Comparison of ENCODE assay signal across 8 cellular contexts in genomic region chr5:62256161-62257017, GRCh38. TPM values are rescaled to one million over a fixed set of nuclear protein-coding genes. Genes with fewer than 3 reads are reported as not detected.
DNase-seq lines count a peak whose midpoint lies in the region; ATAC-seq and TF ChIP-seq lines count a peak whose summit lies in the region.

No MANE protein-coding gene starts in this region.

- in situ Hi-C loops in transverse colon (cut with MboI; ENCODE audit: low pct_ligation_motif_present in 1 of 4, low pct_unique_long_range_greater_than_20kb in 1 of 4, low sequenced_read_pairs in 3 of 4), result no loop called here

- TF ChIP-seq EP300 in transverse colon (IDR thresholded peaks at IDR 0.05; ENCODE audit: low read depth), result no peak

- WGBS in transverse colon (ENCODE audit: low coverage in 1 of 2), 2 donors, result 42 to 43% methylated on average over 5 to 8 of the region's 8 CpGs

- DNase-seq in NCI-H524 treated with DMSO at 0.1 percent for 48 hours (lab: John Stamatoyannopoulos, UW) (peak; percentile 89), fibroblast of villous mesenchyme (ENCODE audit: low read depth) (peak; percentile 17), transverse colon (no peak), AG20443 (ENCODE audit: low spot score) (no peak), GDM1 (lab: John Stamatoyannopoulos, UW) (no peak)

- ATAC-seq in GM18498 (IDR thresholded peaks at IDR 0.05; ENCODE audit: unreplicated experiment) (peak; percentile 75), GM21528 (IDR thresholded peaks at IDR 0.05; ENCODE audit: low FRiP score, unreplicated experiment) (peak; percentile 66), GM18870 (IDR thresholded peaks at IDR 0.05; ENCODE audit: unreplicated experiment) (no peak)

- H3K27ac ChIP-seq in transverse colon, result no peak overlapping the region

- TF ChIP-seq POLR2A in transverse colon (IDR thresholded peaks at IDR 0.05), result no peak

- H3K4me1 ChIP-seq in transverse colon, result no peaks in the 10 kb centered on the region

- intact Hi-C loops in transverse colon (cut with DNase I; ENCODE audit: low total_unique reads), result no loop called here

- TF ChIP-seq CTCF in fibroblast of villous mesenchyme (IDR thresholded peaks at IDR 0.05; ENCODE audit: insufficient read depth, low read depth, low read length) (no peak), transverse colon (IDR thresholded peaks at IDR 0.05) (no peak)

- no peaks in the 10 kb centered on the region for H3K27me3 ChIP-seq in transverse colon

- H3K36me3 ChIP-seq in transverse colon, result no peaks in the 10 kb centered on the region

- H3K9me3 ChIP-seq in transverse colon, result no peaks in the 10 kb centered on the region

- H3K4me3 ChIP-seq in fibroblast of villous mesenchyme (ENCODE audit: low read depth, low read length) (no peak overlapping the region), transverse colon (no peak overlapping the region)

RNA-seq across cellular contexts. Expression of gene KIF2A, which starts 49.6 kb away (rescaled TPM):
- total RNA-seq in fibroblast of villous mesenchyme (58.3 and 69.1 TPM in 2 replicates), transverse colon (10 to 100 TPM; 15.3 to 61.9 (median 32.7) TPM)

Comparison
In these comparisons a context has a peak if more than half of its experiments do, and no peak if none do; other contexts are left out.
1. DNase-seq: peak in NCI-H524 treated with DMSO at 0.1 percent for 48 hours (single experiment) and fibroblast of villous mesenchyme (single experiment); none in transverse colon (single experiment), AG20443 (single experiment) and GDM1 (single experiment).